11 cellular contexts compared by ENCODE assay signal in genomic region chr11:2587132-2587930, GRCh38.
DNase-seq lines count a peak whose midpoint lies in the region; ATAC-seq and TF ChIP-seq lines count a peak whose summit lies in the region.
"Had no signal": no experiment of that assay in that cellular context is flagged by ENCODE, and none has a peak within 500 bp of the region (broad histone marks: within the 10 kb centered on the region; RNA-seq: fewer than 3 reads in every experiment).

No MANE protein-coding gene starts in this region.

- ATAC-seq in activated T-cell treated with anti-CD3 and anti-CD28 coated beads, Interleukin-2, amount 50 U/mL, for 4 hours = no peak
- ATAC-seq in lower lobe of right lung (no peak), HG03097 (IDR thresholded peaks at IDR 0.05; ENCODE audit: low FRiP score, unreplicated experiment) (no peak)

- H3K4me1 ChIP-seq in lower lobe of right lung (no peaks in the 10 kb centered on the region), thyroid gland (no peaks in the 10 kb centered on the region)
- H3K4me1 ChIP-seq: vagina had no signal

- no peaks in the 10 kb centered on the region for H3K4me1 Mint-ChIP-seq in activated T-cell treated with anti-CD3 and anti-CD28 coated beads, Interleukin-2, amount 50 U/mL, for 4 hours (ENCODE audit: low read depth)

- no peak for TF ChIP-seq POLR2A in thyroid gland (IDR thresholded peaks at IDR 0.05)

- H3K36me3 ChIP-seq in lower lobe of right lung (no peaks in the 10 kb centered on the region), thyroid gland (peaks cover 4 to 9% of the 10 kb centered on the region in 2 donors)
- H3K36me3 ChIP-seq: vagina had no signal

- H3K36me3 Mint-ChIP-seq in activated T-cell treated with anti-CD3 and anti-CD28 coated beads, Interleukin-2, amount 50 U/mL, for 4 hours (ENCODE audit: insufficient read depth) = peaks cover 5% of the 10 kb centered on the region

- intact Hi-C loops in lower lobe of right lung (cut with DNase I) (no loop called here), thyroid gland (cut with DNase I) (no loop called here)

- H3K27me3 ChIP-seq in lower lobe of right lung (ENCODE audit: low read depth) = no peaks in the 10 kb centered on the region
- no peaks in the 10 kb centered on the region for H3K27me3 ChIP-seq in thyroid gland
- H3K27me3 ChIP-seq: vagina had no signal

- no peak overlapping the region for H3K4me3 ChIP-seq in lower lobe of right lung
- H3K4me3 ChIP-seq in thyroid gland (replicated peaks in 1 of 3) = no peak overlapping the region
- H3K4me3 ChIP-seq: vagina had no signal

- H3K9me3 ChIP-seq in lower lobe of right lung (no peaks in the 10 kb centered on the region), thyroid gland (no peaks in the 10 kb centered on the region)
- H3K9me3 ChIP-seq: vagina had no signal

- no peak overlapping the region for H3K4me3 Mint-ChIP-seq in activated T-cell treated with anti-CD3 and anti-CD28 coated beads, Interleukin-2, amount 50 U/mL, for 4 hours

- peak; percentile 59 for DNase-seq in activated effector memory CD4-positive, alpha-beta T cell treated with anti-CD3 and anti-CD28 coated beads, Interleukin-2, amount 50 U/mL, for 16 hours
- DNase-seq in activated effector memory CD4-positive, alpha-beta T cell treated with Interleukin-2 at 50 U/mL for 16 hours = no peak
- peak; percentile 3 for DNase-seq in activated T-cell treated with anti-CD3 and anti-CD28 coated beads, Interleukin-2, amount 50 U/mL, for 4 hours
- DNase-seq in lower lobe of right lung (peak; percentile 41), thyroid gland (peak; percentile 0 to 2), NCI-H510A treated with DMSO at 0.1 percent for 48 hours (lab: John Stamatoyannopoulos, UW) (no peak)
- DNase-seq in effector CD8-positive, alpha-beta T cell (lab: John Stamatoyannopoulos, UW) = no peak
- DNase-seq: NCI-H1930, NCI-H748 treated with DMSO at 0.1 percent for 48 hours had no signal

- H3K9me3 Mint-ChIP-seq in activated T-cell treated with anti-CD3 and anti-CD28 coated beads, Interleukin-2, amount 50 U/mL, for 4 hours = no peaks in the 10 kb centered on the region

- TF ChIP-seq CTCF in lower lobe of right lung (IDR thresholded peaks at IDR 0.05) = no peak
- no peak for TF ChIP-seq CTCF in thyroid gland (IDR thresholded peaks at IDR 0.05)

- WGBS in thyroid gland, 2 donors = 94 to 95% methylated on average over 10 to 12 of the region's 20 CpGs

- H3K27ac ChIP-seq in lower lobe of right lung (no peak overlapping the region), thyroid gland (no peak overlapping the region)
- H3K27ac ChIP-seq: vagina had no signal

- H3K27me3 Mint-ChIP-seq in activated T-cell treated with anti-CD3 and anti-CD28 coated beads, Interleukin-2, amount 50 U/mL, for 4 hours (ENCODE audit: low read depth) = no peaks in the 10 kb centered on the region

Comparison
In these comparisons a context has a peak if more than half of its experiments do, and no peak if none do; other contexts are left out.
1. DNase-seq: peak in activated effector memory CD4-positive, alpha-beta T cell treated with anti-CD3 and anti-CD28 coated beads, Interleukin-2, amount 50 U/mL, for 16 hours (single experiment), activated T-cell treated with anti-CD3 and anti-CD28 coated beads, Interleukin-2, amount 50 U/mL, for 4 hours (single experiment), lower lobe of right lung (single experiment) and thyroid gland (2 of 2); none in activated effector memory CD4-positive, alpha-beta T cell treated with Interleukin-2 at 50 U/mL for 16 hours (single experiment), NCI-H510A treated with DMSO at 0.1 percent for 48 hours (single experiment) and effector CD8-positive, alpha-beta T cell (single experiment).